ENCODE assay signal across 1 cellular context in the genomic region with DNA sequence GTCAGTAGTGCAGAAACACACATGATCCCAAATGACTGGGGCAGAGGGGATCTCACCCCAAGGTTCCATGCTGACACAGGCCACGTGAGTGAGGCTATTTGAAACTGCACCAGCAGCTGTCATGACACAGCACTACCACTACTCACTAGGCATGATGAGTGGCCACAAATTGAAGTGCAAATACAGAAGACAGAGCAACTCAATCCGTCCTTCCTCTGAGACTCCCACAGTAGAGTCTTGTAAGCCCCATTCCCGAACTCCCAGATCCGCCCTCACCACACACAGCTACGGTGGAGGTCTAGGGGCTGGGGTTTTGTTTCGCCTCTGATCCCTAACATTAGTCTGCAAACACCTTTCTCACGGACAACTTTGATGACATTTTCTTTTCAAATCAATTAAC.
TF ChIP-seq lines count a peak whose summit lies in the region.

No MANE protein-coding gene starts in this region.

TF ChIP-seq in K562, 482 proteins besides CTCF, POLR2A, EP300 and RAD21 (continued from another document and continues in another):
- TF ChIP-seq, protein P1, sequence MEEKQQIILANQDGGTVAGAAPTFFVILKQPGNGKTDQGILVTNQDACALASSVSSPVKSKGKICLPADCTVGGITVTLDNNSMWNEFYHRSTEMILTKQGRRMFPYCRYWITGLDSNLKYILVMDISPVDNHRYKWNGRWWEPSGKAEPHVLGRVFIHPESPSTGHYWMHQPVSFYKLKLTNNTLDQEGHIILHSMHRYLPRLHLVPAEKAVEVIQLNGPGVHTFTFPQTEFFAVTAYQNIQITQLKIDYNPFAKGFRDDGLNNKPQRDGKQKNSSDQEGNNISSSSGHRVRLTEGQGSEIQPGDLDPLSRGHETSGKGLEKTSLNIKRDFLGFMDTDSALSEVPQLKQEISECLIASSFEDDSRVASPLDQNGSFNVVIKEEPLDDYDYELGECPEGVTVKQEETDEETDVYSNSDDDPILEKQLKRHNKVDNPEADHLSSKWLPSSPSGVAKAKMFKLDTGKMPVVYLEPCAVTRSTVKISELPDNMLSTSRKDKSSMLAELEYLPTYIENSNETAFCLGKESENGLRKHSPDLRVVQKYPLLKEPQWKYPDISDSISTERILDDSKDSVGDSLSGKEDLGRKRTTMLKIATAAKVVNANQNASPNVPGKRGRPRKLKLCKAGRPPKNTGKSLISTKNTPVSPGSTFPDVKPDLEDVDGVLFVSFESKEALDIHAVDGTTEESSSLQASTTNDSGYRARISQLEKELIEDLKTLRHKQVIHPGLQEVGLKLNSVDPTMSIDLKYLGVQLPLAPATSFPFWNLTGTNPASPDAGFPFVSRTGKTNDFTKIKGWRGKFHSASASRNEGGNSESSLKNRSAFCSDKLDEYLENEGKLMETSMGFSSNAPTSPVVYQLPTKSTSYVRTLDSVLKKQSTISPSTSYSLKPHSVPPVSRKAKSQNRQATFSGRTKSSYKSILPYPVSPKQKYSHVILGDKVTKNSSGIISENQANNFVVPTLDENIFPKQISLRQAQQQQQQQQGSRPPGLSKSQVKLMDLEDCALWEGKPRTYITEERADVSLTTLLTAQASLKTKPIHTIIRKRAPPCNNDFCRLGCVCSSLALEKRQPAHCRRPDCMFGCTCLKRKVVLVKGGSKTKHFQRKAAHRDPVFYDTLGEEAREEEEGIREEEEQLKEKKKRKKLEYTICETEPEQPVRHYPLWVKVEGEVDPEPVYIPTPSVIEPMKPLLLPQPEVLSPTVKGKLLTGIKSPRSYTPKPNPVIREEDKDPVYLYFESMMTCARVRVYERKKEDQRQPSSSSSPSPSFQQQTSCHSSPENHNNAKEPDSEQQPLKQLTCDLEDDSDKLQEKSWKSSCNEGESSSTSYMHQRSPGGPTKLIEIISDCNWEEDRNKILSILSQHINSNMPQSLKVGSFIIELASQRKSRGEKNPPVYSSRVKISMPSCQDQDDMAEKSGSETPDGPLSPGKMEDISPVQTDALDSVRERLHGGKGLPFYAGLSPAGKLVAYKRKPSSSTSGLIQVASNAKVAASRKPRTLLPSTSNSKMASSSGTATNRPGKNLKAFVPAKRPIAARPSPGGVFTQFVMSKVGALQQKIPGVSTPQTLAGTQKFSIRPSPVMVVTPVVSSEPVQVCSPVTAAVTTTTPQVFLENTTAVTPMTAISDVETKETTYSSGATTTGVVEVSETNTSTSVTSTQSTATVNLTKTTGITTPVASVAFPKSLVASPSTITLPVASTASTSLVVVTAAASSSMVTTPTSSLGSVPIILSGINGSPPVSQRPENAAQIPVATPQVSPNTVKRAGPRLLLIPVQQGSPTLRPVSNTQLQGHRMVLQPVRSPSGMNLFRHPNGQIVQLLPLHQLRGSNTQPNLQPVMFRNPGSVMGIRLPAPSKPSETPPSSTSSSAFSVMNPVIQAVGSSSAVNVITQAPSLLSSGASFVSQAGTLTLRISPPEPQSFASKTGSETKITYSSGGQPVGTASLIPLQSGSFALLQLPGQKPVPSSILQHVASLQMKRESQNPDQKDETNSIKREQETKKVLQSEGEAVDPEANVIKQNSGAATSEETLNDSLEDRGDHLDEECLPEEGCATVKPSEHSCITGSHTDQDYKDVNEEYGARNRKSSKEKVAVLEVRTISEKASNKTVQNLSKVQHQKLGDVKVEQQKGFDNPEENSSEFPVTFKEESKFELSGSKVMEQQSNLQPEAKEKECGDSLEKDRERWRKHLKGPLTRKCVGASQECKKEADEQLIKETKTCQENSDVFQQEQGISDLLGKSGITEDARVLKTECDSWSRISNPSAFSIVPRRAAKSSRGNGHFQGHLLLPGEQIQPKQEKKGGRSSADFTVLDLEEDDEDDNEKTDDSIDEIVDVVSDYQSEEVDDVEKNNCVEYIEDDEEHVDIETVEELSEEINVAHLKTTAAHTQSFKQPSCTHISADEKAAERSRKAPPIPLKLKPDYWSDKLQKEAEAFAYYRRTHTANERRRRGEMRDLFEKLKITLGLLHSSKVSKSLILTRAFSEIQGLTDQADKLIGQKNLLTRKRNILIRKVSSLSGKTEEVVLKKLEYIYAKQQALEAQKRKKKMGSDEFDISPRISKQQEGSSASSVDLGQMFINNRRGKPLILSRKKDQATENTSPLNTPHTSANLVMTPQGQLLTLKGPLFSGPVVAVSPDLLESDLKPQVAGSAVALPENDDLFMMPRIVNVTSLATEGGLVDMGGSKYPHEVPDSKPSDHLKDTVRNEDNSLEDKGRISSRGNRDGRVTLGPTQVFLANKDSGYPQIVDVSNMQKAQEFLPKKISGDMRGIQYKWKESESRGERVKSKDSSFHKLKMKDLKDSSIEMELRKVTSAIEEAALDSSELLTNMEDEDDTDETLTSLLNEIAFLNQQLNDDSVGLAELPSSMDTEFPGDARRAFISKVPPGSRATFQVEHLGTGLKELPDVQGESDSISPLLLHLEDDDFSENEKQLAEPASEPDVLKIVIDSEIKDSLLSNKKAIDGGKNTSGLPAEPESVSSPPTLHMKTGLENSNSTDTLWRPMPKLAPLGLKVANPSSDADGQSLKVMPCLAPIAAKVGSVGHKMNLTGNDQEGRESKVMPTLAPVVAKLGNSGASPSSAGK (IDR thresholded peaks at IDR 0.05), result peak; percentile 85
- no peak for TF ChIP-seq ZNF197 (CRISPR knock-in tag; IDR thresholded peaks at IDR 0.05; ENCODE audit: low read depth)
- TF ChIP-seq HMG20B (CRISPR knock-in tag; IDR thresholded peaks at IDR 0.05), result no peak
- no peak for TF ChIP-seq PCBP2 (IDR thresholded peaks at IDR 0.05; ENCODE audit: low read depth, low read length, poor library complexity, severe bottlenecking)
- no peak for TF ChIP-seq HNRNPH1 (optimal IDR thresholded peaks at IDR 0.05; ENCODE audit: low read depth, low read length)
- peak in 1 of 2 experiments; percentile 88; a peak in 1 of 3 replicates for TF ChIP-seq CBX3 (IDR thresholded peaks at IDR 0.05; ENCODE audit: borderline replicate concordance in 1 of 2, low read length in 2 of 2)
- no peak for TF ChIP-seq IRF2 (CRISPR knock-in tag; IDR thresholded peaks at IDR 0.05)
- TF ChIP-seq ZNF316 (IDR thresholded peaks at IDR 0.05), result peak; percentile 99
- TF ChIP-seq RBFOX2 (IDR thresholded peaks at IDR 0.05; ENCODE audit: low read depth, low read length), result no peak
- TF ChIP-seq, protein P2, sequence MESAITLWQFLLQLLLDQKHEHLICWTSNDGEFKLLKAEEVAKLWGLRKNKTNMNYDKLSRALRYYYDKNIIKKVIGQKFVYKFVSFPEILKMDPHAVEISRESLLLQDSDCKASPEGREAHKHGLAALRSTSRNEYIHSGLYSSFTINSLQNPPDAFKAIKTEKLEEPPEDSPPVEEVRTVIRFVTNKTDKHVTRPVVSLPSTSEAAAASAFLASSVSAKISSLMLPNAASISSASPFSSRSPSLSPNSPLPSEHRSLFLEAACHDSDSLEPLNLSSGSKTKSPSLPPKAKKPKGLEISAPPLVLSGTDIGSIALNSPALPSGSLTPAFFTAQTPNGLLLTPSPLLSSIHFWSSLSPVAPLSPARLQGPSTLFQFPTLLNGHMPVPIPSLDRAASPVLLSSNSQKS (CRISPR knock-in tag; IDR thresholded peaks at IDR 0.05), result no peak
- no peak for TF ChIP-seq ZNF224 (CRISPR knock-in tag; IDR thresholded peaks at IDR 0.05)
- TF ChIP-seq CXXC5 (CRISPR knock-in tag; IDR thresholded peaks at IDR 0.05), result peak; percentile 39; the same call in 1 of the 2 replicates
- TF ChIP-seq, protein P3, sequence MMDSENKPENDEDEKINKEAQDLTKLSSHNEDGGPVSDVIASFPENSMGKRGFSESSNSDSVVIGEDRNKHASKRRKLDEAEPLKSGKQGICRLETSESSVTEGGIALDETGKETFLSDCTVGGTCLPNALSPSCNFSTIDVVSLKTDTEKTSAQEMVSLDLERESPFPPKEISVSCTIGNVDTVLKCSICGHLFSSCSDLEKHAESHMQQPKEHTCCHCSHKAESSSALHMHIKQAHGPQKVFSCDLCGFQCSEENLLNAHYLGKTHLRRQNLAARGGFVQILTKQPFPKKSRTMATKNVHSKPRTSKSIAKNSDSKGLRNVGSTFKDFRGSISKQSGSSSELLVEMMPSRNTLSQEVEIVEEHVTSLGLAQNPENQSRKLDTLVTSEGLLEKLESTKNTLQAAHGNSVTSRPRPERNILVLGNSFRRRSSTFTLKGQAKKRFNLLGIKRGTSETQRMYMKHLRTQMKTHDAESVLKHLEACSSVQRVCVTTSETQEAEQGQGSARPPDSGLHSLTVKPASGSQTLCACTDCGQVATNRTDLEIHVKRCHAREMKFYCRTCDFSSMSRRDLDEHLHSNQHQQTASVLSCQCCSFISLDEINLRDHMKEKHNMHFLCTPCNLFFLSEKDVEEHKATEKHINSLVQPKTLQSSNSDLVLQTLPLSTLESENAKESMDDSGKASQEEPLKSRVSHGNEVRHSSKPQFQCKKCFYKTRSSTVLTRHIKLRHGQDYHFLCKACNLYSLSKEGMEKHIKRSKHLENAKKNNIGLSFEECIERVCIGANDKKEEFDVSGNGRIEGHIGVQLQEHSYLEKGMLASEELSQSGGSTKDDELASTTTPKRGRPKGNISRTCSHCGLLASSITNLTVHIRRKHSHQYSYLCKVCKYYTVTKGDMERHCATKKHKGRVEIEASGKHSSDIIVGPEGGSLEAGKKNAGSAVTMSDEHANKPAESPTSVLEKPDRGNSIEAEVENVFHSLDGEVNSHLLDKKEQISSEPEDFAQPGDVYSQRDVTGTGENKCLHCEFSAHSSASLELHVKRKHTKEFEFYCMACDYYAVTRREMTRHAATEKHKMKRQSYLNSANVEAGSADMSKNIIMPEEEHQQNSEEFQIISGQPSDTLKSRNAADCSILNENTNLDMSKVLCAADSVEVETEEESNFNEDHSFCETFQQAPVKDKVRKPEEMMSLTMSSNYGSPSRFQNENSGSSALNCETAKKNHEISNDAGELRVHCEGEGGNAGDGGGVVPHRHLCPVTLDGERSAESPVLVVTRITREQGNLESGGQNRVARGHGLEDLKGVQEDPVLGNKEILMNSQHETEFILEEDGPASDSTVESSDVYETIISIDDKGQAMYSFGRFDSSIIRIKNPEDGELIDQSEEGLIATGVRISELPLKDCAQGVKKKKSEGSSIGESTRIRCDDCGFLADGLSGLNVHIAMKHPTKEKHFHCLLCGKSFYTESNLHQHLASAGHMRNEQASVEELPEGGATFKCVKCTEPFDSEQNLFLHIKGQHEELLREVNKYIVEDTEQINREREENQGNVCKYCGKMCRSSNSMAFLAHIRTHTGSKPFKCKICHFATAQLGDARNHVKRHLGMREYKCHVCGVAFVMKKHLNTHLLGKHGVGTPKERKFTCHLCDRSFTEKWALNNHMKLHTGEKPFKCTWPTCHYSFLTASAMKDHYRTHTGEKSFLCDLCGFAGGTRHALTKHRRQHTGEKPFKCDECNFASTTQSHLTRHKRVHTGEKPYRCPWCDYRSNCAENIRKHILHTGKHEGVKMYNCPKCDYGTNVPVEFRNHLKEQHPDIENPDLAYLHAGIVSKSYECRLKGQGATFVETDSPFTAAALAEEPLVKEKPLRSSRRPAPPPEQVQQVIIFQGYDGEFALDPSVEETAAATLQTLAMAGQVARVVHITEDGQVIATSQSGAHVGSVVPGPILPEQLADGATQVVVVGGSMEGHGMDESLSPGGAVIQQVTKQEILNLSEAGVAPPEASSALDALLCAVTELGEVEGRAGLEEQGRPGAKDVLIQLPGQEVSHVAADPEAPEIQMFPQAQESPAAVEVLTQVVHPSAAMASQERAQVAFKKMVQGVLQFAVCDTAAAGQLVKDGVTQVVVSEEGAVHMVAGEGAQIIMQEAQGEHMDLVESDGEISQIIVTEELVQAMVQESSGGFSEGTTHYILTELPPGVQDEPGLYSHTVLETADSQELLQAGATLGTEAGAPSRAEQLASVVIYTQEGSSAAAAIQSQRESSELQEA (IDR thresholded peaks at IDR 0.05; ENCODE audit: low read depth), result no peak
- TF ChIP-seq NR2F6 (CRISPR knock-in tag; IDR thresholded peaks at IDR 0.05), result no peak
- TF ChIP-seq, protein P4, sequence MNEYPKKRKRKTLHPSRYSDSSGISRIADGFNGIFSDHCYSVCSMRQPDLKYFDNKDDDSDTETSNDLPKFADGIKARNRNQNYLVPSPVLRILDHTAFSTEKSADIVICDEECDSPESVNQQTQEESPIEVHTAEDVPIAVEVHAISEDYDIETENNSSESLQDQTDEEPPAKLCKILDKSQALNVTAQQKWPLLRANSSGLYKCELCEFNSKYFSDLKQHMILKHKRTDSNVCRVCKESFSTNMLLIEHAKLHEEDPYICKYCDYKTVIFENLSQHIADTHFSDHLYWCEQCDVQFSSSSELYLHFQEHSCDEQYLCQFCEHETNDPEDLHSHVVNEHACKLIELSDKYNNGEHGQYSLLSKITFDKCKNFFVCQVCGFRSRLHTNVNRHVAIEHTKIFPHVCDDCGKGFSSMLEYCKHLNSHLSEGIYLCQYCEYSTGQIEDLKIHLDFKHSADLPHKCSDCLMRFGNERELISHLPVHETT (CRISPR knock-in tag; conservative IDR thresholded peaks at IDR 0.05 in 1 of 2, IDR thresholded peaks at IDR 0.05 in 1 of 2), result no peak
- TF ChIP-seq, protein P5, sequence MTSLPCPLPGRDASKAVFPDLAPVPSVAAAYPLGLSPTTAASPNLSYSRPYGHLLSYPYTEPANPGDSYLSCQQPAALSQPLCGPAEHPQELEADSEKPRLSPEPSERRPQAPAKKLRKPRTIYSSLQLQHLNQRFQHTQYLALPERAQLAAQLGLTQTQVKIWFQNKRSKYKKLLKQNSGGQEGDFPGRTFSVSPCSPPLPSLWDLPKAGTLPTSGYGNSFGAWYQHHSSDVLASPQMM (CRISPR knock-in tag; IDR thresholded peaks at IDR 0.05), result no peak
- TF ChIP-seq NFIC (IDR thresholded peaks at IDR 0.05), result no peak
- TF ChIP-seq, protein P6, sequence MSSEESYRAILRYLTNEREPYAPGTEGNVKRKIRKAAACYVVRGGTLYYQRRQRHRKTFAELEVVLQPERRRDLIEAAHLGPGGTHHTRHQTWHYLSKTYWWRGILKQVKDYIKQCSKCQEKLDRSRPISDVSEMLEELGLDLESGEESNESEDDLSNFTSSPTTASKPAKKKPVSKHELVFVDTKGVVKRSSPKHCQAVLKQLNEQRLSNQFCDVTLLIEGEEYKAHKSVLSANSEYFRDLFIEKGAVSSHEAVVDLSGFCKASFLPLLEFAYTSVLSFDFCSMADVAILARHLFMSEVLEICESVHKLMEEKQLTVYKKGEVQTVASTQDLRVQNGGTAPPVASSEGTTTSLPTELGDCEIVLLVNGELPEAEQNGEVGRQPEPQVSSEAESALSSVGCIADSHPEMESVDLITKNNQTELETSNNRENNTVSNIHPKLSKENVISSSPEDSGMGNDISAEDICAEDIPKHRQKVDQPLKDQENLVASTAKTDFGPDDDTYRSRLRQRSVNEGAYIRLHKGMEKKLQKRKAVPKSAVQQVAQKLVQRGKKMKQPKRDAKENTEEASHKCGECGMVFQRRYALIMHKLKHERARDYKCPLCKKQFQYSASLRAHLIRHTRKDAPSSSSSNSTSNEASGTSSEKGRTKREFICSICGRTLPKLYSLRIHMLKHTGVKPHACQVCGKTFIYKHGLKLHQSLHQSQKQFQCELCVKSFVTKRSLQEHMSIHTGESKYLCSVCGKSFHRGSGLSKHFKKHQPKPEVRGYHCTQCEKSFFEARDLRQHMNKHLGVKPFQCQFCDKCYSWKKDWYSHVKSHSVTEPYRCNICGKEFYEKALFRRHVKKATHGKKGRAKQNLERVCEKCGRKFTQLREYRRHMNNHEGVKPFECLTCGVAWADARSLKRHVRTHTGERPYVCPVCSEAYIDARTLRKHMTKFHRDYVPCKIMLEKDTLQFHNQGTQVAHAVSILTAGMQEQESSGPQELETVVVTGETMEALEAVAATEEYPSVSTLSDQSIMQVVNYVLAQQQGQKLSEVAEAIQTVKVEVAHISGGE (CRISPR knock-in tag; IDR thresholded peaks at IDR 0.05), result peak in 1 of 3 experiments; percentile 51; a peak in 1 of 6 replicates
- TF ChIP-seq ILF3 (IDR thresholded peaks at IDR 0.05; ENCODE audit: borderline replicate concordance), result no peak
